8 cellular contexts compared by ENCODE assay signal in genomic region chr19:4575267-4575793, GRCh38. TPM values are rescaled to one million over a fixed set of nuclear protein-coding genes. Genes with fewer than 3 reads are reported as not detected.
DNase-seq lines count a peak whose midpoint lies in the region; ATAC-seq and TF ChIP-seq lines count a peak whose summit lies in the region.

No MANE protein-coding gene starts in this region.

- TF ChIP-seq POLR2A in prostate gland (IDR thresholded peaks at IDR 0.05), result no peak

- H3K9ac ChIP-seq in liver (ENCODE audit: low read depth in 1 of 2, low read length in 2 of 2), result no peak overlapping the region

- POLR2A ChIA-PET in A673 (lab: Charles Lee; ENCODE audit: low non-redundant PET), result no interaction called here

- H3K27ac ChIP-seq in A673 (ENCODE audit: low read depth, low read length, poor library complexity, severe bottlenecking) (no peak overlapping the region), coronary artery (peak overlapping the region in 1 of 2 donors; percentile 70), liver (ENCODE audit: low read depth in 1 of 2, low read length in 2 of 2) (peak overlapping the region in 1 of 2 donors; percentile 42), prostate gland (no peak overlapping the region)

- no peak for TF ChIP-seq RAD21 in liver (IDR thresholded peaks at IDR 0.05)

- DNase-seq in A673 (ENCODE audit: low spot score) (peak; percentile 76), HT1080 (ENCODE audit: low read depth) (peak; percentile 87), coronary artery (ENCODE audit: low spot score) (no peak), NCI-H446 treated with DMSO at 0.1 percent for 48 hours (lab: John Stamatoyannopoulos, UW) (no peak), left colon (no peak), prostate gland (ENCODE audit: low spot score) (no peak), RPMI8226 (no peak)

- H3K36me3 ChIP-seq in A673 (ENCODE audit: insufficient read depth, low read length, poor library complexity, severe bottlenecking), result no peaks in the 10 kb centered on the region
- no peaks in the 10 kb centered on the region for H3K36me3 ChIP-seq in liver (ENCODE audit: control insufficient read depth in 4 of 4, insufficient read depth in 3 of 4, low read depth in 1 of 4, low read length in 3 of 4)
- no peaks in the 10 kb centered on the region for H3K36me3 ChIP-seq in prostate gland

- H3K4me1 ChIP-seq in A673 (ENCODE audit: insufficient read depth, low read length, poor library complexity, severe bottlenecking), result peaks cover 22% of the 10 kb centered on the region
- H3K4me1 ChIP-seq in liver (ENCODE audit: control insufficient read depth in 4 of 4, insufficient read depth in 4 of 4, low read length in 3 of 4), result no peaks in the 10 kb centered on the region
- H3K4me1 ChIP-seq in prostate gland (replicated peaks), result no peaks in the 10 kb centered on the region

- intact Hi-C loops in A673 (cut with micrococcal nuclease; ENCODE audit: unreplicated experiment) (loop anchor here (5.0 to 10.0 kb wide), 2 partner anchors 62 to 219 kb away; partner anchors contain the start of genes FEM1A and TNFAIP8L1), left colon (cut with DNase I, micrococcal nuclease) (loop anchor here (10.0 kb wide), 1 partner anchor 59 kb away; the partner anchor contains the start of gene TNFAIP8L1 (in 2 of the 2)), prostate gland (cut with DNase I) (loop anchor here (5.0 kb wide), 1 partner anchor 62 kb away; the partner anchor contains the start of gene TNFAIP8L1)

- no TSS peak for BruUV-seq in A673 (replicated peaks; lab: Mats Ljungman, UMichigan)

- H3K27me3 ChIP-seq in A673 (replicated peaks; ENCODE audit: insufficient read depth, low read depth, low read length, poor library complexity) (peaks cover 6% of the 10 kb centered on the region), liver (ENCODE audit: control insufficient read depth in 4 of 4, insufficient read depth in 4 of 4, low read length in 3 of 4) (peaks cover 0 to 3% (median 0%) of the 10 kb centered on the region in 4 donors), prostate gland (replicated peaks; ENCODE audit: insufficient read depth) (peaks cover 3% of the 10 kb centered on the region)

- no peak overlapping the region for H3K4me3 ChIP-seq in A673 (ENCODE audit: low read depth, low read length, poor library complexity, severe bottlenecking)
- H3K4me3 ChIP-seq in coronary artery, result peak overlapping the region; percentile 10
- no peak overlapping the region for H3K4me3 ChIP-seq in liver (ENCODE audit: low read depth in 1 of 3, low read length in 3 of 3)
- H3K4me3 ChIP-seq in prostate gland, result no peak overlapping the region

- WGBS in liver, result 25% methylated on average over 13 of the region's 13 CpGs
- 23% methylated on average over 13 of the region's 13 CpGs for WGBS in prostate gland

- CTCF ChIA-PET in A673 (lab: Charles Lee), result interaction anchor here (0.5 kb wide), 1 partner anchor 100 kb away, joined by 3 read pairs; no protein-coding TSS in a partner anchor

- TF ChIP-seq CTCF in A673 (conservative IDR thresholded peaks at IDR 0.05; ENCODE audit: low read depth, low read length) (no peak), coronary artery (IDR thresholded peaks at IDR 0.05) (no peak), liver (IDR thresholded peaks at IDR 0.05; ENCODE audit: low read depth, low read length, missing input control) (no peak), prostate gland (IDR thresholded peaks at IDR 0.05) (no peak)

- H3K9me3 ChIP-seq in A673 (ENCODE audit: low read depth, low read length, poor library complexity, severe bottlenecking), result no peaks in the 10 kb centered on the region
- no peaks in the 10 kb centered on the region for H3K9me3 ChIP-seq in liver (ENCODE audit: control insufficient read depth in 4 of 4, low read length in 3 of 4)
- no peaks in the 10 kb centered on the region for H3K9me3 ChIP-seq in prostate gland

- no peak for ATAC-seq in left colon

TF ChIP-seq in liver, 16 proteins besides CTCF, POLR2A, EP300 and RAD21:
- no peak for TF ChIP-seq FOXA2 (IDR thresholded peaks at IDR 0.05)
- peak in 1 of 2 donors; percentile 23 for TF ChIP-seq JUND (IDR thresholded peaks at IDR 0.05)
- TF ChIP-seq SP1 (IDR thresholded peaks at IDR 0.05), result peak; percentile 11
- TF ChIP-seq HNF4G (IDR thresholded peaks at IDR 0.05), result no peak
- TF ChIP-seq RXRA (IDR thresholded peaks at IDR 0.05), result peak in 1 of 2 donors; percentile 16
- peak; percentile 81 for TF ChIP-seq NR2F2 (IDR thresholded peaks at IDR 0.05)
- TF ChIP-seq ZBTB33 (IDR thresholded peaks at IDR 0.05), result no peak
- no peak for TF ChIP-seq ATF3 (IDR thresholded peaks at IDR 0.05)
- TF ChIP-seq GABPA (IDR thresholded peaks at IDR 0.05 in 1 of 2, conservative IDR thresholded peaks at IDR 0.05 in 1 of 2), result no peak
- no peak for TF ChIP-seq FOXA1 (IDR thresholded peaks at IDR 0.05)

RNA-seq across cellular contexts. Expression of gene SEMA6B, which starts 15.8 kb away (rescaled TPM):
- 9.2 and 12.2 TPM in 2 replicates for total RNA-seq in A673 (2021)
- 11.9 and 13.9 TPM in 2 replicates for total RNA-seq in HT1080 (2014; rRNA removed; shearing (Covaris generic))
- polyA plus RNA-seq in HT1080 (2015; cell fraction: cytosol; rRNA removed), result 21.5 and 25.3 TPM in 2 replicates
- polyA plus RNA-seq in HT1080 (2015; cell fraction: nucleus; rRNA removed), result 16.0 and 20.8 TPM in 2 replicates
- total RNA-seq in liver, result 1 to 10 TPM; 2.8 to 3.1 TPM
- 1 to 10 TPM in 1 of 2 donors, under 1 TPM in 1; 0.58 to 3.2 TPM for polyA plus RNA-seq in liver
- 1 to 10 TPM; 2.6 to 2.8 TPM for total RNA-seq in left colon
- 1 to 10 TPM; 4.3 to 7.8 TPM for total RNA-seq in prostate gland

RNA-seq across cellular contexts. Expression of gene LRG1, which starts 35.5 kb away (rescaled TPM):
- 0.20 TPM in 1 of 2 replicates, not detected in the other for total RNA-seq in A673 (2021)
- total RNA-seq in HT1080 (2014; rRNA removed; shearing (Covaris generic)), result not detected in 2 replicates
- 0.02 and 0.08 TPM in 2 replicates for polyA plus RNA-seq in HT1080 (2015; cell fraction: cytosol; rRNA removed)
- polyA plus RNA-seq in HT1080 (2015; cell fraction: nucleus; rRNA removed), result 0.16 and 0.25 TPM in 2 replicates
- total RNA-seq in liver, result 100 to 1,000 TPM in 1 of 2 donors, 10 to 100 TPM in 1; 57.8 to 581 TPM
- polyA plus RNA-seq in liver, result 1,000 to 10,000 TPM in 1 of 2 donors, 100 to 1,000 TPM in 1; 741 to 1,122 TPM
- total RNA-seq in left colon, result 10 to 100 TPM; 11.6 to 31.8 TPM
- total RNA-seq in prostate gland, result 1 to 10 TPM; 2.5 to 3.6 TPM

RNA-seq across cellular contexts. Expression of gene PLIN5, which starts 40.3 kb away (rescaled TPM):
- total RNA-seq in A673 (2021) (3.0 and 6.8 TPM in 2 replicates), liver (10 to 100 TPM; 13.3 to 83.8 TPM), left colon (1 to 10 TPM; 1.9 to 2.2 TPM), prostate gland (10 to 100 TPM; 23.2 to 26.8 TPM)
- not detected in 2 replicates for total RNA-seq in HT1080 (2014; rRNA removed; shearing (Covaris generic))
- not detected in 2 replicates for polyA plus RNA-seq in HT1080 (2015; cell fraction: cytosol; rRNA removed)
- not detected in 2 replicates for polyA plus RNA-seq in HT1080 (2015; cell fraction: nucleus; rRNA removed)
- 10 to 100 TPM; 51.8 to 61.5 TPM for polyA plus RNA-seq in liver

RNA-seq across cellular contexts. Expression of gene PLIN4, which starts 57.0 kb away (rescaled TPM):
- total RNA-seq in A673 (2021), result 1.0 and 1.3 TPM in 2 replicates
- 0.03 and 0.06 TPM in 2 replicates for total RNA-seq in HT1080 (2014; rRNA removed; shearing (Covaris generic))
- polyA plus RNA-seq in HT1080 (2015; cell fraction: cytosol; rRNA removed), result 0.18 and 0.29 TPM in 2 replicates
- polyA plus RNA-seq in HT1080 (2015; cell fraction: nucleus; rRNA removed), result 0.61 and 0.77 TPM in 2 replicates
- total RNA-seq in liver, result 10 to 100 TPM in 1 of 2 donors, 1 to 10 TPM in 1; 3.1 to 49.1 TPM
- 10 to 100 TPM in 1 of 2 donors, 1 to 10 TPM in 1; 5.0 to 14.1 TPM for polyA plus RNA-seq in liver
- 10 to 100 TPM in 1 of 2 donors, under 1 TPM in 1; 0.24 to 12.0 TPM for total RNA-seq in left colon
- total RNA-seq in prostate gland, result 10 to 100 TPM in 1 of 2 donors, 1 to 10 TPM in 1; 8.2 to 13.9 TPM

Comparison
In these comparisons a context has a peak if more than half of its experiments do, and no peak if none do; other contexts are left out.
1. DNase-seq: peak in A673 (single experiment) and HT1080 (single experiment); none in coronary artery (single experiment), NCI-H446 treated with DMSO at 0.1 percent for 48 hours (single experiment), left colon (0 of 2), prostate gland (single experiment) and RPMI8226 (single experiment).